Comparison of ENCODE assay signal across 1 cellular context in genomic region chr6:133132092-133132491, GRCh38.
TF ChIP-seq lines count a peak whose summit lies in the region.

No MANE protein-coding gene starts in this region.

TF ChIP-seq in WTC11, 78 proteins besides CTCF, POLR2A, EP300 and RAD21 (continued from another document):
- no peak for TF ChIP-seq NR2C2 (CRISPR knock-in tag; IDR thresholded peaks at IDR 0.05)
- no peak for TF ChIP-seq GTF2I (CRISPR knock-in tag; conservative IDR thresholded peaks at IDR 0.05)
- no peak for TF ChIP-seq NR3C1 (CRISPR knock-in tag; conservative IDR thresholded peaks at IDR 0.05; ENCODE audit: low read depth)
- TF ChIP-seq FOXP4 (CRISPR knock-in tag; IDR thresholded peaks at IDR 0.05) = no peak
- no peak for TF ChIP-seq TEAD1 (CRISPR knock-in tag; IDR thresholded peaks at IDR 0.05)
- TF ChIP-seq USF2 (CRISPR knock-in tag; IDR thresholded peaks at IDR 0.05) = no peak
- TF ChIP-seq TEAD4 (CRISPR knock-in tag; IDR thresholded peaks at IDR 0.05) = no peak
